Comparison of ENCODE assay signal across 18 cellular contexts in genomic region chr7:102666850-102667249, GRCh38. TPM values are rescaled to one million over a fixed set of nuclear protein-coding genes. Genes with fewer than 3 reads are reported as not detected.
"Had no signal": no experiment of that assay in that cellular context is flagged by ENCODE, and none has a peak within 500 bp of the region (broad histone marks: within the 10 kb centered on the region; RNA-seq: fewer than 3 reads in every experiment).

No MANE protein-coding gene starts in this region.

RNA-seq across cellular contexts. Expression of gene POLR2J2, which starts 4.6 kb away (rescaled TPM):
- total RNA-seq: ascending aorta had no signal

RNA-seq across cellular contexts. Expression of gene SPDYE2B, which starts 16.7 kb away (rescaled TPM):
- total RNA-seq: activated naive CD4-positive, alpha-beta T cell treated with anti-CD3 and anti-CD28 coated beads, Interleukin-2, amount 50 U/mL, for 72 hours; activated naive CD8-positive, alpha-beta T cell treated with anti-CD3 and anti-CD28 coated beads for 36 hours; activated naive CD8-positive, alpha-beta T cell treated with anti-CD3 and anti-CD28 coated beads, Interleukin-2, amount 10 ng/mL, durations not matched to agents 7 days and 5 days; activated T-cell treated with anti-CD3 and anti-CD28 coated beads, Interleukin-2, amount 50 U/mL, for 4 hours; activated T-cell treated with anti-CD3 and anti-CD28 coated beads, Interleukin-2, amount 50 U/mL, for 72 hours; activated T-helper 1 cell treated with anti-CD3 and anti-CD28 coated beads, Interleukin-12 subunit alpha, Interleukin-12 subunit beta, Interleukin-2, Interleukin-4 antibody, amounts not matched to agents 30 ng/mL and 10 ng/mL and 1 ng/mL, durations not matched to agents 14 hours and 24 hours and 36 hours; activated T-helper 17 cell treated with anti-CD3 and anti-CD28 coated beads, Interleukin-2, amount 50 U/mL, for 72 hours; activated T-helper 2 cell treated with anti-CD3 and anti-CD28 coated beads, Interferon-gamma antibody, Interleukin-2, Interleukin-4, amounts not matched to agents 10 μg/mL and 5 μg/mL and 100 μg/mL, durations not matched to agents 14 hours and 24 hours and 36 hours; adrenal gland; ascending aorta; astrocyte; body of pancreas; breast epithelium; bronchial epithelial cell; cardiac muscle cell; cardiac septum; cerebellum had no signal
- polyA plus RNA-seq: adipose tissue, adrenal gland had no signal
